Comparison of ENCODE assay signal across 1 cellular context in genomic region chr7:122767339-122767738, GRCh38.
TF ChIP-seq lines count a peak whose summit lies in the region.

No MANE protein-coding gene starts in this region.

TF ChIP-seq in WTC11, 78 proteins besides CTCF, POLR2A, EP300 and RAD21 (continued from another document):
- TF ChIP-seq ZNF512 (CRISPR knock-in tag; IDR thresholded peaks at IDR 0.05; ENCODE audit: borderline replicate concordance) (no peak), ZNF219 (CRISPR knock-in tag; IDR thresholded peaks at IDR 0.05; ENCODE audit: borderline replicate concordance) (no peak), E2F5 (CRISPR knock-in tag; IDR thresholded peaks at IDR 0.05) (no peak), CREM (CRISPR knock-in tag; IDR thresholded peaks at IDR 0.05) (no peak)
